Comparison of ENCODE assay signal across 12 cellular contexts in the genomic region with DNA sequence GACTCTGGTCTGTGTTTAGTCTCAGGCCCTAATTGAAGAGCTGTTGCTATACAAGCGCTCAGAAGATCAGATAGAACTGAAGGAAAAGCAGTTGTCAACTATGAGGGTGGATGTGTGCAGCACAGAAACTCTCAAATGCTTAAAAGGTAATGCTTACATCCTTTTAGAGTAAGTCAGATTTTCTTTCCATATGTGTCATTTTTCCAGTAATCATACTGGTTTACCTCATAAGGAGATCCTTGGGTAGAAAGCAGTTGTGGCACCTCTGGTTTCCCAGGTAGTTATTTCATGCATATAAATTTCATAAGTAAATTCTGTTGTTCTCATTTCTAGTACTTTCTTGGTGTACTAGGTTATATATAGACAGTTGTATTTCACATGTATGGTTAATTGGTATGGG.
"Had no signal": no experiment of that assay in that cellular context is flagged by ENCODE, and none has a peak within 500 bp of the region (broad histone marks: within the 10 kb centered on the region; RNA-seq: fewer than 3 reads in every experiment).

No MANE protein-coding gene starts in this region.

- H3K4me3 Mint-ChIP-seq: natural killer cell; stimulated activated memory B cell treated with anti-CD40 and anti-IgM and Interleukin-4, amounts not matched to agents 10 μg/mL and 1 μg/mL and 100 μg/mL, for 72 hours had no signal

- DNase-seq: activated CD4-positive, alpha-beta T cell treated with anti-CD3 and anti-CD28 coated beads, Interleukin-2, amount 50 U/mL, for 1 hour; activated effector memory CD4-positive, alpha-beta T cell treated with anti-CD3 and anti-CD28 coated beads, Interleukin-2, amount 50 U/mL, for 16 hours; head of caudate nucleus; kidney glomerular epithelial cell; left ventricle myocardium superior; mesenchymal stem cell; natural killer cell; posterior cingulate gyrus; substantia nigra; transverse colon had no signal

- H3K27me3 Mint-ChIP-seq: stimulated activated memory B cell treated with anti-CD40 and anti-IgM and Interleukin-4, amounts not matched to agents 10 μg/mL and 1 μg/mL and 100 μg/mL, for 72 hours had no signal

- H3K9me3 Mint-ChIP-seq: natural killer cell; stimulated activated memory B cell treated with anti-CD40 and anti-IgM and Interleukin-4, amounts not matched to agents 10 μg/mL and 1 μg/mL and 100 μg/mL, for 72 hours had no signal

- H3K27ac Mint-ChIP-seq: natural killer cell; stimulated activated memory B cell treated with anti-CD40 and anti-IgM and Interleukin-4, amounts not matched to agents 10 μg/mL and 1 μg/mL and 100 μg/mL, for 72 hours had no signal

- H3K4me1 Mint-ChIP-seq: stimulated activated memory B cell treated with anti-CD40 and anti-IgM and Interleukin-4, amounts not matched to agents 10 μg/mL and 1 μg/mL and 100 μg/mL, for 72 hours had no signal

- ATAC-seq: left ventricle myocardium superior; natural killer cell; SK-N-SH treated with all-trans-retinoic acid at 6 μM for 48 hours; stimulated activated memory B cell treated with anti-CD40 and anti-IgM and Interleukin-4, amounts not matched to agents 10 μg/mL and 1 μg/mL and 100 μg/mL, for 72 hours had no signal
